ENCODE assay signal across 1 cellular context in genomic region chr16:4182581-4183257, GRCh38.
TF ChIP-seq lines count a peak whose summit lies in the region.

No MANE protein-coding gene starts in this region.

TF ChIP-seq in HCT116, 20 proteins besides CTCF, POLR2A, EP300 and RAD21 (continued from another document):
- TF ChIP-seq, protein P1, sequence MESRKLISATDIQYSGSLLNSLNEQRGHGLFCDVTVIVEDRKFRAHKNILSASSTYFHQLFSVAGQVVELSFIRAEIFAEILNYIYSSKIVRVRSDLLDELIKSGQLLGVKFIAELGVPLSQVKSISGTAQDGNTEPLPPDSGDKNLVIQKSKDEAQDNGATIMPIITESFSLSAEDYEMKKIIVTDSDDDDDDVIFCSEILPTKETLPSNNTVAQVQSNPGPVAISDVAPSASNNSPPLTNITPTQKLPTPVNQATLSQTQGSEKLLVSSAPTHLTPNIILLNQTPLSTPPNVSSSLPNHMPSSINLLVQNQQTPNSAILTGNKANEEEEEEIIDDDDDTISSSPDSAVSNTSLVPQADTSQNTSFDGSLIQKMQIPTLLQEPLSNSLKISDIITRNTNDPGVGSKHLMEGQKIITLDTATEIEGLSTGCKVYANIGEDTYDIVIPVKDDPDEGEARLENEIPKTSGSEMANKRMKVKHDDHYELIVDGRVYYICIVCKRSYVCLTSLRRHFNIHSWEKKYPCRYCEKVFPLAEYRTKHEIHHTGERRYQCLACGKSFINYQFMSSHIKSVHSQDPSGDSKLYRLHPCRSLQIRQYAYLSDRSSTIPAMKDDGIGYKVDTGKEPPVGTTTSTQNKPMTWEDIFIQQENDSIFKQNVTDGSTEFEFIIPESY (IDR thresholded peaks at IDR 0.05; ENCODE audit: extremely low read depth, insufficient replicate concordance, low read length): no peak
- TF ChIP-seq TCF7L2 (IDR thresholded peaks at IDR 0.05; ENCODE audit: borderline replicate concordance, extremely low read depth, insufficient read depth, insufficient read length) (no peak), SIN3A (IDR thresholded peaks at IDR 0.05; ENCODE audit: low read depth) (no peak), POLR2AphosphoS5 (IDR thresholded peaks at IDR 0.05; ENCODE audit: low read depth, low read length) (no peak; the same call in 1 of the 2 replicates), EZH2 (IDR thresholded peaks at IDR 0.05) (no peak), JUND (IDR thresholded peaks at IDR 0.05) (no peak)
